ENCODE assay signal across 11 cellular contexts in genomic region chr5:36607838-36608783, GRCh38. TPM values are rescaled to one million over a fixed set of nuclear protein-coding genes. Genes with fewer than 3 reads are reported as not detected.
DNase-seq lines count a peak whose midpoint lies in the region; ATAC-seq and TF ChIP-seq lines count a peak whose summit lies in the region.
"Had no signal": no experiment of that assay in that cellular context is flagged by ENCODE, and none has a peak within 500 bp of the region (broad histone marks: within the 10 kb centered on the region; RNA-seq: fewer than 3 reads in every experiment).

No MANE protein-coding gene starts in this region.

- POLR2A ChIA-PET in activated CD4-positive, alpha-beta T cell treated with anti-CD3 and anti-CD28 coated beads for 36 hours (lab: Charles Lee): no interaction called here

- intact Hi-C loops in dorsolateral prefrontal cortex (cut with DNase I): loop anchor here (2.0 to 10.0 kb wide), 5 partner anchors 54 to 163 kb away; no protein-coding TSS in a partner anchor
- intact Hi-C loops in activated CD4-positive, alpha-beta T cell treated with anti-CD3 and anti-CD28 coated beads for 36 hours (cut with DNase I, micrococcal nuclease): loop anchor here in 1 of 2 experiments (5.0 kb wide), 1 partner anchor 84 kb away; no protein-coding TSS in a partner anchor

- CTCF ChIA-PET in activated CD4-positive, alpha-beta T cell treated with anti-CD3 and anti-CD28 coated beads for 36 hours (lab: Charles Lee): interaction anchor here (0.6 to 1.2 kb wide), 3 partner anchors 18 to 122 kb away, joined by 3 to 4 read pairs (median 3); no protein-coding TSS in a partner anchor

- H3K27me3 Mint-ChIP-seq in mesothelial cell of epicardium (ENCODE audit: low read depth): no peaks in the 10 kb centered on the region
- peaks cover 58% of the 10 kb centered on the region for H3K27me3 Mint-ChIP-seq in activated CD4-positive, alpha-beta T cell treated with anti-CD3 and anti-CD28 coated beads for 36 hours

- H3K9me3 Mint-ChIP-seq in mesothelial cell of epicardium: no peaks in the 10 kb centered on the region
- no peaks in the 10 kb centered on the region for H3K9me3 Mint-ChIP-seq in activated CD4-positive, alpha-beta T cell treated with anti-CD3 and anti-CD28 coated beads for 36 hours (ENCODE audit: low read depth)

- peaks cover 12% of the 10 kb centered on the region for H3K36me3 ChIP-seq in ACC112 (ENCODE audit: insufficient read depth, low read length)

- H3K27ac ChIP-seq in ACC112 (ENCODE audit: low read depth, low read length) (no peak overlapping the region), dorsolateral prefrontal cortex (peak overlapping the region; percentile 83 to 99 (median 96))

- H3K36me3 Mint-ChIP-seq in mesothelial cell of epicardium: peaks cover 15% of the 10 kb centered on the region
- H3K36me3 Mint-ChIP-seq in activated CD4-positive, alpha-beta T cell treated with anti-CD3 and anti-CD28 coated beads for 36 hours (ENCODE audit: low read depth): no peaks in the 10 kb centered on the region
- H3K36me3 Mint-ChIP-seq: activated naive CD8-positive, alpha-beta T cell had no signal

- H3K4me3 ChIP-seq in ACC112 (ENCODE audit: low read depth, low read length): peak overlapping the region; percentile 86
- peak overlapping the region; percentile 42 to 85 (median 71) for H3K4me3 ChIP-seq in dorsolateral prefrontal cortex

- H2AFZ ChIP-seq in ACC112 (ENCODE audit: low read length, unreplicated experiment): no peak overlapping the region

- peaks cover 14% of the 10 kb centered on the region for H3K4me1 ChIP-seq in ACC112 (ENCODE audit: control insufficient read depth, insufficient read depth, low read length, unreplicated experiment)

- peaks cover 5% of the 10 kb centered on the region for H3K79me2 ChIP-seq in ACC112 (ENCODE audit: control insufficient read depth, insufficient read depth, low read length, unreplicated experiment)

- H3K27ac Mint-ChIP-seq in mesothelial cell of epicardium: peak overlapping the region; percentile 51
- H3K27ac Mint-ChIP-seq in activated CD4-positive, alpha-beta T cell treated with anti-CD3 and anti-CD28 coated beads for 36 hours: no peak overlapping the region
- H3K27ac Mint-ChIP-seq: activated naive CD8-positive, alpha-beta T cell had no signal

- DNase-seq in LHCN-M2 (ENCODE audit: low read depth) (peak; percentile 50), dorsolateral prefrontal cortex (no peak), mesothelial cell of epicardium (ENCODE audit: low spot score in 2 of 2, unreplicated experiment in 2 of 2) (no peak), SKM-1 treated with dmso at 0.1 percent for 144 hours (lab: John Stamatoyannopoulos, UW; ENCODE audit: unreplicated experiment) (no peak), SKM-1 (lab: John Stamatoyannopoulos, UW; ENCODE audit: unreplicated experiment) (no peak)
- no peak for DNase-seq in activated CD4-positive, alpha-beta T cell treated with anti-CD3 and anti-CD28 coated beads for 36 hours
- DNase-seq: NCI-H187 treated with DMSO at 0.1 percent for 48 hours; stimulated activated CD4-positive, alpha-beta T cell treated with anti-CD3 and anti-CD28 coated beads, Interleukin-1b, Interleukin-23, amount 100 ng/mL, for 48 hours had no signal

- peak in 2 of 56 donors; percentile 9 to 11 for TF ChIP-seq CTCF in dorsolateral prefrontal cortex (IDR thresholded peaks at IDR 0.05 in 54 of 56, conservative IDR thresholded peaks at IDR 0.05 in 2 of 56; ENCODE audit: low read depth in 1 of 56, partially characterized antibody in 56 of 56)
- no peak for TF ChIP-seq CTCF in mesothelial cell of epicardium (IDR thresholded peaks at IDR 0.05; ENCODE audit: unreplicated experiment)

- H3K27me3 ChIP-seq in ACC112 (ENCODE audit: insufficient read depth, low read length): no peaks in the 10 kb centered on the region
- H3K27me3 ChIP-seq in dorsolateral prefrontal cortex: peaks cover 0 to 14% (median 0%) of the 10 kb centered on the region in 45 donors

- H3K4me3 Mint-ChIP-seq in mesothelial cell of epicardium: peak overlapping the region; percentile 87
- H3K4me3 Mint-ChIP-seq in activated CD4-positive, alpha-beta T cell treated with anti-CD3 and anti-CD28 coated beads for 36 hours: no peak overlapping the region

- H3K4me1 Mint-ChIP-seq in mesothelial cell of epicardium: peaks cover 65% of the 10 kb centered on the region
- H3K4me1 Mint-ChIP-seq in activated CD4-positive, alpha-beta T cell treated with anti-CD3 and anti-CD28 coated beads for 36 hours: peaks cover 18% of the 10 kb centered on the region

- no peak for ATAC-seq in activated CD4-positive, alpha-beta T cell treated with anti-CD3 and anti-CD28 coated beads for 36 hours
- ATAC-seq in HG03354 (IDR thresholded peaks at IDR 0.05; ENCODE audit: poor library complexity, severe bottlenecking, unreplicated experiment): no peak

RNA-seq across cellular contexts. Expression of gene SLC1A3, which starts 1.7 kb away (rescaled TPM):
- total RNA-seq in LHCN-M2 (2014; rRNA removed): 12.1 and 15.1 TPM in 2 replicates
- polyA plus RNA-seq in LHCN-M2 (2012): 6.6 TPM
- 1,000 to 10,000 TPM in 10 of 120 experiments, 100 to 1,000 TPM in 110; 324 to 1,867 (median 637) TPM for total RNA-seq in dorsolateral prefrontal cortex
- total RNA-seq in mesothelial cell of epicardium: 55.0 to 59.4 TPM (median 56.3 TPM) in 3 replicates
- under 1 TPM; 0.16 TPM for total RNA-seq in activated CD4-positive, alpha-beta T cell treated with anti-CD3 and anti-CD28 coated beads for 36 hours

Comparison
In these comparisons a context has a peak if more than half of its experiments do, and no peak if none do; other contexts are left out.
1. RNA of gene SLC1A3, which starts 1.7 kb away (total RNA-seq): 324 to 1,867 TPM in dorsolateral prefrontal cortex, 55.0 to 59.4 TPM in mesothelial cell of epicardium and 12.1 to 15.1 TPM in LHCN-M2; 0.16 TPM in activated CD4-positive, alpha-beta T cell treated with anti-CD3 and anti-CD28 coated beads for 36 hours; every median in the first group is over 10 times any median in the second.